In genomic region chr19:48975947-48976847, GRCh38 we compare ENCODE assay signal across 11 cellular contexts. TPM values are rescaled to one million over a fixed set of nuclear protein-coding genes. Genes with fewer than 3 reads are reported as not detected.
DNase-seq lines count a peak whose midpoint lies in the region; ATAC-seq and TF ChIP-seq lines count a peak whose summit lies in the region.
"Had no signal": no experiment of that assay in that cellular context is flagged by ENCODE, and none has a peak within 500 bp of the region (broad histone marks: within the 10 kb centered on the region; RNA-seq: fewer than 3 reads in every experiment).

No MANE protein-coding gene starts in this region.

- H3K36me3 ChIP-seq in KMS-11 (ENCODE audit: insufficient read depth), result no peaks in the 10 kb centered on the region
- H3K36me3 ChIP-seq in mesendoderm (ENCODE audit: control insufficient read depth, insufficient read depth, low read length), result peaks cover 7% of the 10 kb centered on the region

- H3K27ac ChIP-seq in KMS-11, result no peak overlapping the region
- H3K27ac ChIP-seq in mesendoderm (ENCODE audit: low read depth, low read length), result no peak overlapping the region
- H3K27ac ChIP-seq: 22Rv1 had no signal

- H3K4me2 ChIP-seq in KMS-11 (no peak overlapping the region), mesendoderm (ENCODE audit: low read length) (no peak overlapping the region)

- H3K36me3 Mint-ChIP-seq in activated CD8-positive, alpha-beta T cell treated with anti-CD3 and anti-CD28 coated beads for 36 hours (ENCODE audit: low read depth), result peaks cover 24% of the 10 kb centered on the region

- no peak overlapping the region for H2BK15ac ChIP-seq in mesendoderm (replicated peaks; ENCODE audit: low read depth)

- H2AFZ ChIP-seq in KMS-11 (ENCODE audit: low read depth), result no peak overlapping the region

- H3K4me1 ChIP-seq in KMS-11 (ENCODE audit: low read depth, poor library complexity, severe bottlenecking) (peaks cover 35% of the 10 kb centered on the region), mesendoderm (ENCODE audit: control insufficient read depth, low read depth, low read length) (no peaks in the 10 kb centered on the region)

- H3K56ac ChIP-seq in mesendoderm (ENCODE audit: low read length), result no peak overlapping the region

- no peak overlapping the region for H3K4ac ChIP-seq in mesendoderm (ENCODE audit: low read depth, low read length)

- no peaks in the 10 kb centered on the region for H3K27me3 Mint-ChIP-seq in activated CD8-positive, alpha-beta T cell treated with anti-CD3 and anti-CD28 coated beads for 36 hours

- peaks cover 17% of the 10 kb centered on the region for H3K4me1 Mint-ChIP-seq in activated CD8-positive, alpha-beta T cell treated with anti-CD3 and anti-CD28 coated beads for 36 hours (ENCODE audit: low read depth)

- H3K27ac Mint-ChIP-seq in activated CD8-positive, alpha-beta T cell treated with anti-CD3 and anti-CD28 coated beads for 36 hours, result peak overlapping the region; percentile 46

- H3K9me3 Mint-ChIP-seq in activated CD8-positive, alpha-beta T cell treated with anti-CD3 and anti-CD28 coated beads for 36 hours, result no peaks in the 10 kb centered on the region

- no peak overlapping the region for H4K8ac ChIP-seq in mesendoderm (ENCODE audit: low read depth, low read length)

- H3K4me3 Mint-ChIP-seq in activated CD8-positive, alpha-beta T cell treated with anti-CD3 and anti-CD28 coated beads for 36 hours, result no peak overlapping the region

- no peak overlapping the region for H4K5ac ChIP-seq in mesendoderm (ENCODE audit: low read length)

- WGBS in mesendoderm (ENCODE audit: extremely low coverage, insufficient coverage, low lambda C conversion rate), result no CpG with 5 or more reads among the region's 13 CpGs

- H3K79me2 ChIP-seq in KMS-11 (ENCODE audit: insufficient read depth, low read depth), result no peaks in the 10 kb centered on the region
- H3K79me2 ChIP-seq in mesendoderm (ENCODE audit: control insufficient read depth, insufficient read depth, low read length), result no peaks in the 10 kb centered on the region

- no peak overlapping the region for H3K23ac ChIP-seq in mesendoderm (ENCODE audit: low read length)

- no peaks in the 10 kb centered on the region for H3K79me1 ChIP-seq in mesendoderm (ENCODE audit: low read length)

- intact Hi-C loops in activated CD8-positive, alpha-beta T cell treated with anti-CD3 and anti-CD28 coated beads for 36 hours (cut with micrococcal nuclease), result no loop called here

- DNase-seq in DMS 273 (lab: John Stamatoyannopoulos, UW; ENCODE audit: unreplicated experiment) (peak; percentile 65), DMS 273 treated with DMSO at 0.1 percent for 48 hours (lab: John Stamatoyannopoulos, UW) (no peak), mesendoderm (peak; percentile 75), islet precursor cell (no peak)
- DNase-seq in activated CD8-positive, alpha-beta T cell treated with anti-CD3 and anti-CD28 coated beads for 36 hours, result peak; percentile 78
- DNase-seq: cortex of kidney had no signal

- H4K20me1 ChIP-seq in KMS-11 (ENCODE audit: insufficient read depth), result no peaks in the 10 kb centered on the region

- H2BK120ac ChIP-seq in mesendoderm (ENCODE audit: low read depth, low read length), result no peak overlapping the region

- CTCF ChIA-PET in activated CD8-positive, alpha-beta T cell treated with anti-CD3 and anti-CD28 coated beads for 36 hours (lab: Charles Lee), result interaction anchor here (0.9 to 10.0 kb wide), 10 partner anchors 9 to 188 kb away, joined by 3 to 101 read pairs (median 6); partner anchors contain the start of genes BAX, GYS1 and RUVBL2

- H2BK5ac ChIP-seq in mesendoderm (ENCODE audit: low read length), result no peak overlapping the region

- H3K27me3 ChIP-seq in KMS-11 (ENCODE audit: insufficient read depth, low read depth) (no peaks in the 10 kb centered on the region), mesendoderm (ENCODE audit: insufficient read depth, low read length, poor library complexity) (no peaks in the 10 kb centered on the region)

- no peak overlapping the region for H3K4me3 ChIP-seq in KMS-11 (IDR thresholded peaks at IDR 0.05; ENCODE audit: insufficient read depth, low read depth, low read length)
- no peak overlapping the region for H3K4me3 ChIP-seq in mesendoderm (ENCODE audit: low read length)

- peak; percentile 62 for ATAC-seq in activated CD8-positive, alpha-beta T cell treated with anti-CD3 and anti-CD28 coated beads for 36 hours
- no peak for ATAC-seq in GM21447 (IDR thresholded peaks at IDR 0.05; ENCODE audit: unreplicated experiment)
- no peak for ATAC-seq in HG03108 (IDR thresholded peaks at IDR 0.05; ENCODE audit: unreplicated experiment)

- peak; percentile 65 for TF ChIP-seq CTCF in KMS-11 (conservative IDR thresholded peaks at IDR 0.05; ENCODE audit: low read depth, low read length)
- peak; percentile 26 for TF ChIP-seq CTCF in activated CD8-positive, alpha-beta T cell treated with anti-CD3 and anti-CD28 coated beads for 36 hours (IDR thresholded peaks at IDR 0.05)

- no peak overlapping the region for H2AK5ac ChIP-seq in mesendoderm (ENCODE audit: low read length)

- POLR2A ChIA-PET in activated CD8-positive, alpha-beta T cell treated with anti-CD3 and anti-CD28 coated beads for 36 hours (lab: Charles Lee), result interaction anchor here (1.2 to 4.9 kb wide), 3 partner anchors 10 to 16 kb away, joined by 4 to 36 read pairs (median 8); partner anchors contain the start of gene FTL

- no peak overlapping the region for H3K18ac ChIP-seq in mesendoderm (ENCODE audit: low read length)

- no peak overlapping the region for H3K9ac ChIP-seq in KMS-11
- H3K9ac ChIP-seq in mesendoderm (ENCODE audit: low read length), result no peak overlapping the region

RNA-seq across cellular contexts. Expression of gene FTL, which starts 11.1 kb away (rescaled TPM):
- total RNA-seq in activated CD8-positive, alpha-beta T cell treated with anti-CD3 and anti-CD28 coated beads for 36 hours, result 1,000 to 10,000 TPM; 1,296 to 1,324 TPM
- polyA plus RNA-seq in mesendoderm (2013, experiment 1 of 2), result 2,631 TPM
- 2,464 TPM for polyA plus RNA-seq in mesendoderm (2013, experiment 2 of 2)

RNA-seq across cellular contexts. Expression of gene GYS1, which starts 16.9 kb away (rescaled TPM):
- total RNA-seq in activated CD8-positive, alpha-beta T cell treated with anti-CD3 and anti-CD28 coated beads for 36 hours, result 10 to 100 TPM; 58.1 to 58.7 TPM
- polyA plus RNA-seq in mesendoderm (2013, experiment 1 of 2), result 20.1 TPM
- 19.3 TPM for polyA plus RNA-seq in mesendoderm (2013, experiment 2 of 2)

RNA-seq across cellular contexts. Expression of gene RUVBL2, which starts 17.5 kb away (rescaled TPM):
- total RNA-seq in activated CD8-positive, alpha-beta T cell treated with anti-CD3 and anti-CD28 coated beads for 36 hours, result 100 to 1,000 TPM; 175 to 176 TPM
- polyA plus RNA-seq in mesendoderm (2013, experiment 1 of 2), result 88.9 TPM
- polyA plus RNA-seq in mesendoderm (2013, experiment 2 of 2), result 92.5 TPM

RNA-seq across cellular contexts. Expression of gene BAX, which starts 21.5 kb away (rescaled TPM):
- 100 to 1,000 TPM; 182 to 189 TPM for total RNA-seq in activated CD8-positive, alpha-beta T cell treated with anti-CD3 and anti-CD28 coated beads for 36 hours
- polyA plus RNA-seq in mesendoderm (2013, experiment 1 of 2), result 77.7 TPM
- 82.3 TPM for polyA plus RNA-seq in mesendoderm (2013, experiment 2 of 2)

RNA-seq across cellular contexts. Expression of gene LHB, which starts 40.7 kb away (rescaled TPM):
- total RNA-seq in activated CD8-positive, alpha-beta T cell treated with anti-CD3 and anti-CD28 coated beads for 36 hours, result not detected
- polyA plus RNA-seq in mesendoderm (2013, experiment 1 of 2), result not detected
- polyA plus RNA-seq in mesendoderm (2013, experiment 2 of 2), result not detected
- total RNA-seq: liver had no signal
- polyA plus RNA-seq: liver had no signal

Comparison
In these comparisons a context has a peak if more than half of its experiments do, and no peak if none do; other contexts are left out.
1. DNase-seq: peak in DMS 273 (single experiment), activated CD8-positive, alpha-beta T cell treated with anti-CD3 and anti-CD28 coated beads for 36 hours (single experiment) and mesendoderm (single experiment); none in DMS 273 treated with DMSO at 0.1 percent for 48 hours (single experiment) and islet precursor cell (single experiment).